ENCODE assay signal across 21 cellular contexts in the genomic region with DNA sequence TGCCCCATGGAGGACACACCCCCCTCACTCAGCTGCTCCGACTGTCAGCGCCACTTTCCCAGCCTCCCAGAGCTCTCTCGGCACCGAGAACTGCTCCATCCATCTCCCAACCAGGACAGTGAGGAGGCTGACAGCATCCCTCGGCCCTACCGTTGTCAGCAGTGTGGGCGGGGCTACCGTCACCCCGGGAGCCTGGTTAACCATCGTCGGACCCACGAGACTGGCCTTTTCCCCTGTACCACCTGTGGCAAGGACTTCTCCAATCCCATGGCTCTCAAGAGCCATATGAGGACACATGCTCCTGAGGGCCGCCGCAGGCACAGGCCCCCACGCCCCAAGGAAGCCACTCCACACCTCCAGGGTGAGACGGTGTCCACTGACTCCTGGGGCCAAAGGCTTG. TPM values are rescaled to one million over a fixed set of nuclear protein-coding genes. Genes with fewer than 3 reads are reported as not detected.
A peak's percentile ranks its signal among the peaks of the same experiment; 100 is the strongest.
DNase-seq lines count a peak whose midpoint lies in the region; ATAC-seq, FAIRE-seq and TF ChIP-seq lines count a peak whose summit lies in the region.
"Had no signal": no experiment of that assay in that cellular context is flagged by ENCODE, and none has a peak within 500 bp of the region (broad histone marks: within the 10 kb centered on the region; RNA-seq: fewer than 3 reads in every experiment).

No MANE protein-coding gene starts in this region.

- H2AFZ ChIP-seq in GM12878 (ENCODE audit: control insufficient read depth, low read depth, low read length): no peak overlapping the region

- peaks cover 59% of the 10 kb centered on the region for H3K36me3 Mint-ChIP-seq in activated CD4-positive, alpha-beta memory T cell treated with anti-CD3 and anti-CD28 coated beads, Interleukin-2, amount 10 ng/mL, durations not matched to agents 7 days and 5 days (ENCODE audit: low read depth)
- peaks cover 22% of the 10 kb centered on the region for H3K36me3 Mint-ChIP-seq in activated CD4-positive, alpha-beta memory T cell treated with anti-CD3 and anti-CD28 coated beads for 36 hours
- peaks cover 21% of the 10 kb centered on the region for H3K36me3 Mint-ChIP-seq in osteocyte (ENCODE audit: unreplicated experiment)

- H3K9ac ChIP-seq in GM12878 (ENCODE audit: control insufficient read depth, insufficient read depth, low read length): no peak overlapping the region

- H3K79me2 ChIP-seq in GM12878 (ENCODE audit: control insufficient read depth, insufficient read depth, low read length): peaks cover 40% of the 10 kb centered on the region

- ATAC-seq in GM12878 (no peak), GM21825 (IDR thresholded peaks at IDR 0.05; ENCODE audit: unreplicated experiment) (no peak)
- ATAC-seq: Panc1 had no signal

- no peak overlapping the region for H3K4me2 ChIP-seq in GM12878 (ENCODE audit: control insufficient read depth, insufficient read depth)

- H3K4me3 ChIP-seq in H7 (ENCODE audit: insufficient read depth, low read depth, low read length) (no peak overlapping the region), GM12878 (no peak overlapping the region), transverse colon (no peak overlapping the region)
- H3K4me3 ChIP-seq: colonic mucosa, thoracic aorta had no signal

- 0 out of 2 replicates have a peak, but pooled peaks have one; percentile 44 for TF ChIP-seq POLR2A in GM12878 (IDR thresholded peaks at IDR 0.05; ENCODE audit: low read depth, low read length)
- TF ChIP-seq POLR2A in transverse colon (IDR thresholded peaks at IDR 0.05): no peak

- H3K9me3 Mint-ChIP-seq in activated CD4-positive, alpha-beta memory T cell treated with anti-CD3 and anti-CD28 coated beads, Interleukin-2, amount 10 ng/mL, durations not matched to agents 7 days and 5 days: no peaks in the 10 kb centered on the region
- H3K9me3 Mint-ChIP-seq in activated CD4-positive, alpha-beta memory T cell treated with anti-CD3 and anti-CD28 coated beads for 36 hours: no peaks in the 10 kb centered on the region
- H3K9me3 Mint-ChIP-seq in osteocyte (ENCODE audit: unreplicated experiment): no peaks in the 10 kb centered on the region

- SMC1A ChIA-PET in GM12878 (lab: Charles Lee; ENCODE audit: uncharacterized antibody, unreplicated experiment): no interaction called here

- no peaks in the 10 kb centered on the region for H4K20me1 ChIP-seq in GM12878 (ENCODE audit: control insufficient read depth, insufficient read depth)

- CTCF ChIA-PET in activated CD4-positive, alpha-beta memory T cell treated with anti-CD3 and anti-CD28 coated beads, Interleukin-2, amount 10 ng/mL, durations not matched to agents 7 days and 5 days (lab: Charles Lee): no interaction called here
- CTCF ChIA-PET in activated CD4-positive, alpha-beta memory T cell treated with anti-CD3 and anti-CD28 coated beads for 36 hours (lab: Charles Lee): interaction anchor here (0.8 kb wide), 1 partner anchor 66 kb away, joined by 3 read pairs; no protein-coding TSS in a partner anchor
- CTCF ChIA-PET in GM12878 (lab: Yijun Ruan, JAX): interaction anchor here (1.2 to 2.2 kb wide), 2 partner anchors 16 to 122 kb away, joined by 4 to 5 read pairs; no protein-coding TSS in a partner anchor

- no peak for FAIRE-seq in GM12878 (lab: Jason Lieb, UNC)
- FAIRE-seq: endothelial cell of umbilical vein, H1, kidney, TTC549 had no signal

- H3K27me3 Mint-ChIP-seq in activated CD4-positive, alpha-beta memory T cell treated with anti-CD3 and anti-CD28 coated beads, Interleukin-2, amount 10 ng/mL, durations not matched to agents 7 days and 5 days: no peaks in the 10 kb centered on the region
- no peaks in the 10 kb centered on the region for H3K27me3 Mint-ChIP-seq in activated CD4-positive, alpha-beta memory T cell treated with anti-CD3 and anti-CD28 coated beads for 36 hours
- no peaks in the 10 kb centered on the region for H3K27me3 Mint-ChIP-seq in osteocyte (ENCODE audit: unreplicated experiment)

- H3K27ac ChIP-seq in GM12878 (ENCODE audit: control insufficient read depth, insufficient read depth): no peak overlapping the region
- no peak overlapping the region for H3K27ac ChIP-seq in transverse colon
- H3K27ac ChIP-seq: colonic mucosa, thoracic aorta had no signal

- BruUV-seq in GM12878 (replicated peaks; lab: Mats Ljungman, UMichigan): no TSS peak

- RAD21 ChIA-PET in GM12878 (lab: Charles Lee; ENCODE audit: unreplicated experiment): no interaction called here

- H3K36me3 ChIP-seq in H7 (replicated peaks; ENCODE audit: control insufficient read depth, insufficient read depth, low read length): peaks cover 34% of the 10 kb centered on the region
- H3K36me3 ChIP-seq in GM12878 (ENCODE audit: control insufficient read depth in 2 of 2, insufficient read depth in 2 of 2, low read length in 1 of 2): peaks cover 8 to 14% of the 10 kb centered on the region in 2 experiments; a peak in 3 of 4 replicates
- peaks cover 0 to 46% (median 16%) of the 10 kb centered on the region in 4 donors for H3K36me3 ChIP-seq in transverse colon

- H3K27ac Mint-ChIP-seq in activated CD4-positive, alpha-beta memory T cell treated with anti-CD3 and anti-CD28 coated beads, Interleukin-2, amount 10 ng/mL, durations not matched to agents 7 days and 5 days: no peak overlapping the region
- H3K27ac Mint-ChIP-seq in activated CD4-positive, alpha-beta memory T cell treated with anti-CD3 and anti-CD28 coated beads for 36 hours: no peak overlapping the region
- no peak overlapping the region for H3K27ac Mint-ChIP-seq in osteocyte (ENCODE audit: unreplicated experiment)

- intact Hi-C loops in activated CD4-positive, alpha-beta memory T cell treated with anti-CD3 and anti-CD28 coated beads for 36 hours (cut with micrococcal nuclease): no loop called here
- intact Hi-C loops in GM12878 (cut with micrococcal nuclease; ENCODE audit: unreplicated experiment) (loop anchor here (10.0 kb wide), 1 partner anchor 82 kb away; no protein-coding TSS in a partner anchor), transverse colon (cut with DNase I; ENCODE audit: low total_unique reads) (no loop called here)

- H3K4me1 ChIP-seq in GM12878 (ENCODE audit: control insufficient read depth, insufficient read depth, low read length): peaks cover 3% of the 10 kb centered on the region; the same call in 1 of the 2 replicates
- peaks cover 14 to 26% (median 24%) of the 10 kb centered on the region in 4 donors for H3K4me1 ChIP-seq in transverse colon

- no peaks in the 10 kb centered on the region for H3K9me3 ChIP-seq in GM12878 (replicated peaks; ENCODE audit: control insufficient read depth, insufficient read depth, low read length)
- H3K9me3 ChIP-seq in transverse colon: no peaks in the 10 kb centered on the region
- H3K9me3 ChIP-seq: colonic mucosa, SK-N-SH, thoracic aorta had no signal

- H3K27me3 ChIP-seq in H7 (ENCODE audit: control insufficient read depth, insufficient read depth, low read length) (no peaks in the 10 kb centered on the region), GM12878 (replicated peaks in 1 of 2; ENCODE audit: control insufficient read depth in 2 of 2, insufficient read depth in 2 of 2, low read length in 1 of 2) (no peaks in the 10 kb centered on the region), transverse colon (no peaks in the 10 kb centered on the region)
- H3K27me3 ChIP-seq: colonic mucosa had no signal

- no peak for DNase-seq in activated CD4-positive, alpha-beta memory T cell treated with anti-CD3 and anti-CD28 coated beads, Interleukin-2, amount 10 ng/mL, durations not matched to agents 7 days and 5 days
- no peak for DNase-seq in activated CD4-positive, alpha-beta memory T cell treated with anti-CD3 and anti-CD28 coated beads for 36 hours
- DNase-seq in H7: peak; percentile 52
- DNase-seq in GM12878 (ENCODE audit: low read depth, low spot score): no peak
- no peak for DNase-seq in osteocyte (ENCODE audit: extremely low spot score, unreplicated experiment)
- no peak for DNase-seq in DMS79 (lab: John Stamatoyannopoulos, UW)
- no peak for DNase-seq in transverse colon
- DNase-seq: activated effector memory CD4-positive, alpha-beta T cell treated with anti-CD3 and anti-CD28 coated beads, Interleukin-2, amount 50 U/mL, for 16 hours; colonic mucosa; hypothalamus; kidney; mammary epithelial cell; MM.1S; NCI-H2227 treated with DMSO at 0.1 percent for 48 hours; SK-N-SH had no signal

- no peak for TF ChIP-seq CTCF in GM12878 (IDR thresholded peaks at IDR 0.05 in 2 of 3, conservative IDR thresholded peaks at IDR 0.05 in 1 of 3; ENCODE audit: control insufficient read depth in 2 of 3, extremely low read depth in 1 of 3, insufficient read depth in 1 of 3, low read depth in 3 of 3, low read length in 3 of 3)
- no peak for TF ChIP-seq CTCF in osteocyte (IDR thresholded peaks at IDR 0.05)
- no peak for TF ChIP-seq CTCF in transverse colon (IDR thresholded peaks at IDR 0.05)

- no peak for TF ChIP-seq RAD21 in GM12878 (IDR thresholded peaks at IDR 0.05; ENCODE audit: insufficient read depth, low read depth, low read length)

- POLR2A ChIA-PET in activated CD4-positive, alpha-beta memory T cell treated with anti-CD3 and anti-CD28 coated beads, Interleukin-2, amount 10 ng/mL, durations not matched to agents 7 days and 5 days (lab: Charles Lee): interaction anchor here (0.6 to 1.0 kb wide), 2 partner anchors 10 to 78 kb away, joined by 3 read pairs; no protein-coding TSS in a partner anchor
- POLR2A ChIA-PET in activated CD4-positive, alpha-beta memory T cell treated with anti-CD3 and anti-CD28 coated beads for 36 hours (lab: Charles Lee): no interaction called here
- POLR2A ChIA-PET in GM12878 (lab: Charles Lee): interaction anchor here (0.6 kb wide), 1 partner anchor 19 kb away, joined by 3 read pairs; no protein-coding TSS in a partner anchor

- peak overlapping the region; percentile 96 for H3K4me3 Mint-ChIP-seq in activated CD4-positive, alpha-beta memory T cell treated with anti-CD3 and anti-CD28 coated beads, Interleukin-2, amount 10 ng/mL, durations not matched to agents 7 days and 5 days
- H3K4me3 Mint-ChIP-seq in activated CD4-positive, alpha-beta memory T cell treated with anti-CD3 and anti-CD28 coated beads for 36 hours: no peak overlapping the region
- peak overlapping the region; percentile 51 for H3K4me3 Mint-ChIP-seq in osteocyte (ENCODE audit: unreplicated experiment)

- in situ Hi-C loops in GM12878 (cut with MboI) (no loop called here), transverse colon (cut with MboI; ENCODE audit: low pct_ligation_motif_present in 1 of 4, low pct_unique_long_range_greater_than_20kb in 1 of 4, low sequenced_read_pairs in 3 of 4) (no loop called here)

- TF ChIP-seq EP300 in GM12878 (IDR thresholded peaks at IDR 0.05; ENCODE audit: borderline replicate concordance in 1 of 2, control insufficient read depth in 1 of 2, low read depth in 2 of 2, low read length in 2 of 2): no peak
- TF ChIP-seq EP300 in transverse colon (IDR thresholded peaks at IDR 0.05; ENCODE audit: low read depth): no peak

- WGBS in GM12878 (ENCODE audit: insufficient coverage, insufficient replicate concordance, low lambda C conversion rate, missing lambda C conversion rate): 94% methylated on average over 16 of the region's 16 CpGs
- WGBS in transverse colon (ENCODE audit: low coverage in 1 of 2), 2 donors: 81% methylated on average over 16 of the region's 16 CpGs; no CpG with 5 or more reads in 1 of the 2 donors

- peaks cover 43% of the 10 kb centered on the region for H3K4me1 Mint-ChIP-seq in activated CD4-positive, alpha-beta memory T cell treated with anti-CD3 and anti-CD28 coated beads, Interleukin-2, amount 10 ng/mL, durations not matched to agents 7 days and 5 days
- H3K4me1 Mint-ChIP-seq in activated CD4-positive, alpha-beta memory T cell treated with anti-CD3 and anti-CD28 coated beads for 36 hours (ENCODE audit: low read depth): peaks cover 31% of the 10 kb centered on the region
- H3K4me1 Mint-ChIP-seq in osteocyte (ENCODE audit: unreplicated experiment): peaks cover 27% of the 10 kb centered on the region

RNA-seq across cellular contexts. Expression of gene ZNF646, which starts 2.1 kb away (rescaled TPM):
- total RNA-seq in activated CD4-positive, alpha-beta memory T cell treated with anti-CD3 and anti-CD28 coated beads, Interleukin-2, amount 10 ng/mL, durations not matched to agents 7 days and 5 days: 10 to 100 TPM; 31.9 to 32.1 TPM
- total RNA-seq in activated CD4-positive, alpha-beta memory T cell treated with anti-CD3 and anti-CD28 coated beads for 36 hours: 10 to 100 TPM; 18.6 to 19.9 TPM
- total RNA-seq in H7 (2014; rRNA removed; shearing (Covaris generic)): 28.8 and 30.0 TPM in 2 replicates
- 52.3 and 58.4 TPM in 2 replicates for total RNA-seq in GM12878 (2013; cell fraction: nucleolus; rRNA removed)
- total RNA-seq in GM12878 (2014; rRNA removed) (13.1 and 15.4 TPM in 2 replicates), GM12878 (2014; rRNA removed; fragmentation: Illumina TruSeq; extraction: Trizol) (6.4 and 8.5 TPM in 2 replicates), GM12878 (2021) (18.1 and 21.8 TPM in 2 replicates), osteocyte (18.4 and 22.5 TPM in 2 replicates), transverse colon (10 to 100 TPM; 12.0 to 26.7 (median 23.5) TPM)
- polyA plus RNA-seq in GM12878 (2011; ENCODE audit: low read depth): 3.7 TPM
- polyA plus RNA-seq in GM12878 (2011; rRNA removed) (3.6 and 4.9 TPM in 2 replicates), GM12878 (2014; fragmentation: Illumina TruSeq; extraction: Trizol) (2.4 and 6.3 TPM in 2 replicates), GM12878 (2014; fragmentation: Nextera tagmentation; extraction: Ambion mirVana) (under 1 TPM; 0.10 to 0.26 TPM), GM12878 (2014; rRNA removed) (10.7 and 12.4 TPM in 2 replicates), GM12878 (2016; fragmentation: Nextera tagmentation; extraction: Ambion mirVana) (1 to 10 TPM; 6.3 to 6.5 TPM)
- 5.3 and 7.7 TPM in 2 replicates for polyA plus RNA-seq in GM12878 (2011; cell fraction: cytosol; rRNA removed)
- polyA plus RNA-seq in GM12878 (2011; cell fraction: nucleus; rRNA removed): 31.7 and 37.7 TPM in 2 replicates
- polyA plus RNA-seq in GM12878 (2012): 8.0 and 9.7 TPM in 2 replicates
- polyA minus RNA-seq in GM12878 (2011; rRNA and poly(A)+ RNA removed): 10.4 and 18.0 TPM in 2 replicates
- 5.3 and 6.9 TPM in 2 replicates for polyA minus RNA-seq in GM12878 (2011; cell fraction: cytosol; rRNA and poly(A)+ RNA removed)
- 19.8 and 40.6 TPM in 2 replicates for polyA minus RNA-seq in GM12878 (2011; cell fraction: nucleus; rRNA and poly(A)+ RNA removed)

RNA-seq across cellular contexts. Expression of gene ZNF668, which starts 2.3 kb away (rescaled TPM):
- total RNA-seq in activated CD4-positive, alpha-beta memory T cell treated with anti-CD3 and anti-CD28 coated beads, Interleukin-2, amount 10 ng/mL, durations not matched to agents 7 days and 5 days: 10 to 100 TPM; 13.9 to 17.4 TPM
- total RNA-seq in activated CD4-positive, alpha-beta memory T cell treated with anti-CD3 and anti-CD28 coated beads for 36 hours: 10 to 100 TPM; 11.4 to 13.3 TPM
- 16.4 and 19.9 TPM in 2 replicates for total RNA-seq in H7 (2014; rRNA removed; shearing (Covaris generic))
- total RNA-seq in GM12878 (2013; cell fraction: nucleolus; rRNA removed): 11.4 and 12.4 TPM in 2 replicates
- total RNA-seq in GM12878 (2014; rRNA removed) (10.0 and 11.3 TPM in 2 replicates), GM12878 (2014; rRNA removed; fragmentation: Illumina TruSeq; extraction: Trizol) (3.2 and 3.8 TPM in 2 replicates), GM12878 (2021) (20.3 and 20.7 TPM in 2 replicates), osteocyte (13.2 and 13.5 TPM in 2 replicates), transverse colon (10 to 100 TPM in 2 of 4 donors, 1 to 10 TPM in 2; 7.9 to 17.9 (median 10.2) TPM)
- polyA plus RNA-seq in GM12878 (2011; ENCODE audit: low read depth): 2.2 TPM
- polyA plus RNA-seq in GM12878 (2011; rRNA removed) (5.7 and 5.8 TPM in 2 replicates), GM12878 (2014; fragmentation: Illumina TruSeq; extraction: Trizol) (2.4 and 6.8 TPM in 2 replicates), GM12878 (2014; fragmentation: Nextera tagmentation; extraction: Ambion mirVana) (under 1 TPM in 1 of 2 experiments, not detected in 1; 0.05 TPM), GM12878 (2014; rRNA removed) (10.0 and 12.2 TPM in 2 replicates), GM12878 (2016; fragmentation: Nextera tagmentation; extraction: Ambion mirVana) (10 to 100 TPM; 12.6 to 15.7 TPM)
- 8.9 and 11.8 TPM in 2 replicates for polyA plus RNA-seq in GM12878 (2011; cell fraction: cytosol; rRNA removed)
- 11.0 and 16.0 TPM in 2 replicates for polyA plus RNA-seq in GM12878 (2011; cell fraction: nucleus; rRNA removed)
- 6.3 and 6.6 TPM in 2 replicates for polyA plus RNA-seq in GM12878 (2012)
- 10.3 and 16.6 TPM in 2 replicates for polyA minus RNA-seq in GM12878 (2011; rRNA and poly(A)+ RNA removed)
- polyA minus RNA-seq in GM12878 (2011; cell fraction: cytosol; rRNA and poly(A)+ RNA removed): 8.8 and 9.8 TPM in 2 replicates
- polyA minus RNA-seq in GM12878 (2011; cell fraction: nucleus; rRNA and poly(A)+ RNA removed): 7.9 and 13.5 TPM in 2 replicates

RNA-seq across cellular contexts. Expression of gene PRSS53, which starts 12.4 kb away (rescaled TPM):
- total RNA-seq in activated CD4-positive, alpha-beta memory T cell treated with anti-CD3 and anti-CD28 coated beads, Interleukin-2, amount 10 ng/mL, durations not matched to agents 7 days and 5 days: 1 to 10 TPM; 4.7 to 4.9 TPM
- total RNA-seq in activated CD4-positive, alpha-beta memory T cell treated with anti-CD3 and anti-CD28 coated beads for 36 hours: 1 to 10 TPM; 3.4 to 5.3 TPM
- total RNA-seq in H7 (2014; rRNA removed; shearing (Covaris generic)): 1.3 and 4.5 TPM in 2 replicates
- 26.7 and 30.7 TPM in 2 replicates for total RNA-seq in GM12878 (2013; cell fraction: nucleolus; rRNA removed)
- total RNA-seq in GM12878 (2014; rRNA removed) (0.87 and 1.1 TPM in 2 replicates), GM12878 (2014; rRNA removed; fragmentation: Illumina TruSeq; extraction: Trizol) (0.41 and 0.63 TPM in 2 replicates), GM12878 (2021) (2.6 and 3.2 TPM in 2 replicates), osteocyte (2.8 and 3.2 TPM in 2 replicates), transverse colon (1 to 10 TPM; 1.1 to 5.2 (median 3.1) TPM)
- 1.5 TPM for polyA plus RNA-seq in GM12878 (2011; ENCODE audit: low read depth)
- polyA plus RNA-seq in GM12878 (2011; rRNA removed) (0.81 and 1.7 TPM in 2 replicates), GM12878 (2014; fragmentation: Illumina TruSeq; extraction: Trizol) (0.22 and 0.51 TPM in 2 replicates), GM12878 (2014; fragmentation: Nextera tagmentation; extraction: Ambion mirVana) (not detected), GM12878 (2014; rRNA removed) (3.0 and 3.4 TPM in 2 replicates), GM12878 (2016; fragmentation: Nextera tagmentation; extraction: Ambion mirVana) (under 1 TPM; 0.35 to 0.40 TPM)
- polyA plus RNA-seq in GM12878 (2011; cell fraction: cytosol; rRNA removed): 1.5 and 1.8 TPM in 2 replicates
- polyA plus RNA-seq in GM12878 (2011; cell fraction: nucleus; rRNA removed): 42.5 and 50.3 TPM in 2 replicates
- polyA plus RNA-seq in GM12878 (2012): 3.1 and 3.5 TPM in 2 replicates
- 1.1 and 3.6 TPM in 2 replicates for polyA minus RNA-seq in GM12878 (2011; rRNA and poly(A)+ RNA removed)
- 0.27 and 0.52 TPM in 2 replicates for polyA minus RNA-seq in GM12878 (2011; cell fraction: cytosol; rRNA and poly(A)+ RNA removed)
- 7.5 and 11.3 TPM in 2 replicates for polyA minus RNA-seq in GM12878 (2011; cell fraction: nucleus; rRNA and poly(A)+ RNA removed)

RNA-seq across cellular contexts. Expression of gene VKORC1, which starts 18.3 kb away (rescaled TPM):
- total RNA-seq in activated CD4-positive, alpha-beta memory T cell treated with anti-CD3 and anti-CD28 coated beads, Interleukin-2, amount 10 ng/mL, durations not matched to agents 7 days and 5 days: 10 to 100 TPM; 66.0 to 66.1 TPM
- total RNA-seq in activated CD4-positive, alpha-beta memory T cell treated with anti-CD3 and anti-CD28 coated beads for 36 hours: 10 to 100 TPM; 67.3 to 72.3 TPM
- 127 and 135 TPM in 2 replicates for total RNA-seq in H7 (2014; rRNA removed; shearing (Covaris generic))
- total RNA-seq in GM12878 (2013; cell fraction: nucleolus; rRNA removed): 70.1 and 71.4 TPM in 2 replicates
- 60.5 and 62.5 TPM in 2 replicates for total RNA-seq in GM12878 (2014; rRNA removed)
- 26.3 and 28.5 TPM in 2 replicates for total RNA-seq in GM12878 (2014; rRNA removed; fragmentation: Illumina TruSeq; extraction: Trizol)
- 52.9 and 55.8 TPM in 2 replicates for total RNA-seq in GM12878 (2021)
- 76.2 TPM for polyA plus RNA-seq in GM12878 (2011; ENCODE audit: low read depth)
- 96.0 and 140 TPM in 2 replicates for polyA plus RNA-seq in GM12878 (2011; rRNA removed)
- polyA plus RNA-seq in GM12878 (2011; cell fraction: cytosol; rRNA removed): 267 and 310 TPM in 2 replicates
- polyA plus RNA-seq in GM12878 (2011; cell fraction: nucleus; rRNA removed): 118 and 172 TPM in 2 replicates
- polyA plus RNA-seq in GM12878 (2012): 102 and 110 TPM in 2 replicates
- polyA plus RNA-seq in GM12878 (2014; fragmentation: Illumina TruSeq; extraction: Trizol): 43.6 and 44.6 TPM in 2 replicates
- polyA plus RNA-seq in GM12878 (2014; fragmentation: Nextera tagmentation; extraction: Ambion mirVana): 10 to 100 TPM; 19.8 to 39.0 TPM
- polyA plus RNA-seq in GM12878 (2014; rRNA removed): 97.2 and 99.6 TPM in 2 replicates
- polyA plus RNA-seq in GM12878 (2016; fragmentation: Nextera tagmentation; extraction: Ambion mirVana): 10 to 100 TPM; 72.6 to 86.6 TPM
- 165 and 188 TPM in 2 replicates for polyA minus RNA-seq in GM12878 (2011; rRNA and poly(A)+ RNA removed)
- polyA minus RNA-seq in GM12878 (2011; cell fraction: cytosol; rRNA and poly(A)+ RNA removed): 36.4 and 40.9 TPM in 2 replicates
- polyA minus RNA-seq in GM12878 (2011; cell fraction: nucleus; rRNA and poly(A)+ RNA removed): 29.7 and 47.3 TPM in 2 replicates
- 141 and 148 TPM in 2 replicates for total RNA-seq in osteocyte
- 10 to 100 TPM; 29.5 to 89.0 (median 72.0) TPM for total RNA-seq in transverse colon

RNA-seq across cellular contexts. Expression of gene BCKDK, which starts 31.9 kb away (rescaled TPM):
- 10 to 100 TPM; 32.9 to 34.4 TPM for total RNA-seq in activated CD4-positive, alpha-beta memory T cell treated with anti-CD3 and anti-CD28 coated beads, Interleukin-2, amount 10 ng/mL, durations not matched to agents 7 days and 5 days
- 10 to 100 TPM; 38.5 to 40.5 TPM for total RNA-seq in activated CD4-positive, alpha-beta memory T cell treated with anti-CD3 and anti-CD28 coated beads for 36 hours
- 52.7 and 64.0 TPM in 2 replicates for total RNA-seq in H7 (2014; rRNA removed; shearing (Covaris generic))
- total RNA-seq in GM12878 (2013; cell fraction: nucleolus; rRNA removed): 31.7 and 37.4 TPM in 2 replicates
- total RNA-seq in GM12878 (2014; rRNA removed) (31.9 and 43.3 TPM in 2 replicates), GM12878 (2014; rRNA removed; fragmentation: Illumina TruSeq; extraction: Trizol) (10.6 and 11.6 TPM in 2 replicates), GM12878 (2021) (39.4 and 44.0 TPM in 2 replicates), osteocyte (38.8 and 39.3 TPM in 2 replicates), transverse colon (10 to 100 TPM; 46.8 to 56.5 (median 51.3) TPM)
- polyA plus RNA-seq in GM12878 (2011; ENCODE audit: low read depth): 17.1 TPM
- polyA plus RNA-seq in GM12878 (2011; rRNA removed) (7.7 and 22.3 TPM in 2 replicates), GM12878 (2014; fragmentation: Illumina TruSeq; extraction: Trizol) (14.7 and 20.5 TPM in 2 replicates), GM12878 (2014; fragmentation: Nextera tagmentation; extraction: Ambion mirVana) (1 to 10 TPM in 1 of 2 experiments, under 1 TPM in 1; 0.68 to 3.3 TPM), GM12878 (2014; rRNA removed) (45.5 and 48.6 TPM in 2 replicates), GM12878 (2016; fragmentation: Nextera tagmentation; extraction: Ambion mirVana) (10 to 100 TPM; 56.1 to 56.6 TPM)
- 26.9 and 29.7 TPM in 2 replicates for polyA plus RNA-seq in GM12878 (2011; cell fraction: cytosol; rRNA removed)
- 65.9 and 93.1 TPM in 2 replicates for polyA plus RNA-seq in GM12878 (2011; cell fraction: nucleus; rRNA removed)
- polyA plus RNA-seq in GM12878 (2012): 31.5 and 50.7 TPM in 2 replicates
- polyA minus RNA-seq in GM12878 (2011; rRNA and poly(A)+ RNA removed): 18.5 and 25.0 TPM in 2 replicates
- polyA minus RNA-seq in GM12878 (2011; cell fraction: cytosol; rRNA and poly(A)+ RNA removed): 13.7 and 15.5 TPM in 2 replicates
- 29.9 and 35.6 TPM in 2 replicates for polyA minus RNA-seq in GM12878 (2011; cell fraction: nucleus; rRNA and poly(A)+ RNA removed)
